1 cellular context compared by ENCODE assay signal in the genomic region with DNA sequence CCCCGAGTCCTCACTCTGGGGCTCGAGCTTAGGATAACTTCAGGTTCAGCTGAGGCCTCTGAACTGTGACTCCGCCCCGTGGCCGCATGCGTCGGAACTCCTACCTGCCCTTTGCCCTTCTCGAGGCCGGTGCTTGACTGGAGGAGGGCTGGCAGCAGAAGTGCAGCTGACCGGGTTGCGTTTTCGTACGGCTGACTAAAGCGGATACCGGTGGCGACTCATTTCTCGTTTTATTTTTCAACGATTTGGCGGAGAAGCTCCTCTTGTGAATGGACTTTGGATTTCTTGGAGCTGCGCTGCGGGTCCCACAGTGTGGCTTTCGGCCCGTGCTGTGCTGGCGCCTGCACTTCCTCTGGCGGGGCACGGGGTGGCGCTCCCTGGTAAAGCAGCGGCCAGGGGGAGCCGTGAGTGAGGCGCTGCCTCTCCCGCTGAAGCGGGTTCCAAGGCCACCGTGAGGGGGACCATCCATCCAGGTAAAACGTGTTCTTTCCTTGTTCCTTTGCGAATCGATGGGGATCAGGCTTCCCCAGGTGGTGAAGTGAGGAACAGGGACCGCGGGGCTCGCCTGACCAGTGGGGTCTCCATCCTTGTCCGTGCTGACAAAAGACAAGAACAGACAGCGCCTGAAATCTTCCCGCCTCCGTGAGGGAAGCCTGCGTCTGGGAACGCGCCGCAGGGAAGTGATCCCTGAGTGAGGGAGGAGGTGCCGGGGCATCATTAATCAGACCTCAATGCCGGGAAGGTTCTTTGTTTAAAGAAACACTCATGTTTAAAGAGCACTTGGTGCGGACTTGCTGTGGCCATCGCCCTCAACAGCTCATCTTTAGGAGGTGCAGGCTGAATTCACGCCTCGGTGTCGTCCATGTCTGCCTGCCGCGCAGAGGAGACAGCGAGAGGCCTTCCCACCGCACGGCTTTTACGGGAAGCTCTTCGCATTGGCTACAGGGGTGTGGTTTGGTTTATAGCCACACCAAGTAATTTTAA.
TF ChIP-seq lines count a peak whose summit lies in the region.

No MANE protein-coding gene starts in this region.

TF ChIP-seq in K562, 482 proteins besides CTCF, POLR2A, EP300 and RAD21 (continues in another document):
- TF ChIP-seq BHLHE40 (IDR thresholded peaks at IDR 0.05; ENCODE audit: low read length) = peak; percentile 87
- TF ChIP-seq FOXJ2 (tag; IDR thresholded peaks at IDR 0.05) = no peak
- no peak for TF ChIP-seq ILF3 (IDR thresholded peaks at IDR 0.05; ENCODE audit: borderline replicate concordance)
- no peak for TF ChIP-seq NEUROD1 (IDR thresholded peaks at IDR 0.05; ENCODE audit: borderline replicate concordance, low read depth, low read length, partially characterized antibody)
- 0 out of 2 replicates have a peak, but pooled peaks have one; percentile 20 for TF ChIP-seq CBX5 (IDR thresholded peaks at IDR 0.05; ENCODE audit: borderline replicate concordance, low read depth)
- TF ChIP-seq ZC3H8 (IDR thresholded peaks at IDR 0.05) = no peak
- TF ChIP-seq ZNF143 (CRISPR knock-in tag; IDR thresholded peaks at IDR 0.05) = no peak
- TF ChIP-seq ZNF184 (CRISPR knock-in tag; IDR thresholded peaks at IDR 0.05) = no peak
- TF ChIP-seq, protein P1, sequence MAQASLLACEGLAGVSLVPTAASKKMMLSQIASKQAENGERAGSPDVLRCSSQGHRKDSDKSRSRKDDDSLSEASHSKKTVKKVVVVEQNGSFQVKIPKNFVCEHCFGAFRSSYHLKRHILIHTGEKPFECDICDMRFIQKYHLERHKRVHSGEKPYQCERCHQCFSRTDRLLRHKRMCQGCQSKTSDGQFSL (CRISPR knock-in tag; IDR thresholded peaks at IDR 0.05) = peak; percentile 55; the same call in 1 of the 2 replicates
- TF ChIP-seq, protein P1 (tag; IDR thresholded peaks at IDR 0.05) = no peak
- TF ChIP-seq CC2D1A (IDR thresholded peaks at IDR 0.05) = peak; percentile 54; the same call in 1 of the 2 replicates
- TF ChIP-seq BCL6 (CRISPR knock-in tag; IDR thresholded peaks at IDR 0.05) = no peak
- 0 out of 2 replicates have a peak, but pooled peaks have one; percentile 21 for TF ChIP-seq MBD2 (IDR thresholded peaks at IDR 0.05; ENCODE audit: borderline replicate concordance, low read depth)
- TF ChIP-seq ATF7 (IDR thresholded peaks at IDR 0.05) = 0 out of 2 replicates have a peak, but pooled peaks have one; percentile 45
- TF ChIP-seq ZZZ3 (IDR thresholded peaks at IDR 0.05) = no peak
- TF ChIP-seq ZNF140 (CRISPR knock-in tag; IDR thresholded peaks at IDR 0.05) = no peak
- TF ChIP-seq RB1 (IDR thresholded peaks at IDR 0.05; ENCODE audit: low read depth) = peak; percentile 91; the same call in 1 of the 2 replicates
- peak; percentile 73 for TF ChIP-seq L3MBTL2 (IDR thresholded peaks at IDR 0.05)
- TF ChIP-seq ZNF12 (CRISPR knock-in tag; IDR thresholded peaks at IDR 0.05) = no peak
- no peak for TF ChIP-seq ZC3H11A (IDR thresholded peaks at IDR 0.05; ENCODE audit: low read depth, low read length)
- TF ChIP-seq STAT6 (CRISPR knock-in tag; IDR thresholded peaks at IDR 0.05) = peak; percentile 13; the same call in 1 of the 2 replicates
- no peak for TF ChIP-seq ZNF780A (CRISPR knock-in tag; IDR thresholded peaks at IDR 0.05)
- TF ChIP-seq NONO (IDR thresholded peaks at IDR 0.05; ENCODE audit: low read depth in 2 of 2, low read length in 1 of 2) = peak in 1 of 2 experiments; percentile 11; a peak in 1 of 4 replicates
- 0 out of 2 replicates have a peak, but pooled peaks have one; percentile 10 for TF ChIP-seq TCF3 (CRISPR knock-in tag; IDR thresholded peaks at IDR 0.05)
- TF ChIP-seq NR2C1 (IDR thresholded peaks at IDR 0.05) = peak; percentile 72
- TF ChIP-seq NR2C1 (tag; IDR thresholded peaks at IDR 0.05) = peak; percentile 69
- no peak for TF ChIP-seq HOXB6 (CRISPR knock-in tag; IDR thresholded peaks at IDR 0.05; ENCODE audit: borderline replicate concordance)
- TF ChIP-seq E2F6 (IDR thresholded peaks at IDR 0.05; ENCODE audit: borderline replicate concordance in 1 of 2, extremely low read depth in 1 of 2, insufficient read depth in 1 of 2, insufficient read length in 1 of 2, low read depth in 1 of 2, low read length in 1 of 2, poor library complexity in 1 of 2, severe bottlenecking in 1 of 2) = peak; percentile 21 to 58
- TF ChIP-seq CXXC5 (CRISPR knock-in tag; IDR thresholded peaks at IDR 0.05) = peak; percentile 52; the same call in 1 of the 2 replicates
- TF ChIP-seq CREB1 (IDR thresholded peaks at IDR 0.05) = no peak
- peak; percentile 39; the same call in 1 of the 2 replicates for TF ChIP-seq CREB1 (CRISPR knock-in tag; IDR thresholded peaks at IDR 0.05)
- TF ChIP-seq JUND (IDR thresholded peaks at IDR 0.05; ENCODE audit: borderline replicate concordance, low read depth, low read length) = peak; percentile 35; the same call in 1 of the 2 replicates
- no peak for TF ChIP-seq JUND (tag; IDR thresholded peaks at IDR 0.05; ENCODE audit: borderline replicate concordance, low read depth, low read length)
- TF ChIP-seq, protein P2, sequence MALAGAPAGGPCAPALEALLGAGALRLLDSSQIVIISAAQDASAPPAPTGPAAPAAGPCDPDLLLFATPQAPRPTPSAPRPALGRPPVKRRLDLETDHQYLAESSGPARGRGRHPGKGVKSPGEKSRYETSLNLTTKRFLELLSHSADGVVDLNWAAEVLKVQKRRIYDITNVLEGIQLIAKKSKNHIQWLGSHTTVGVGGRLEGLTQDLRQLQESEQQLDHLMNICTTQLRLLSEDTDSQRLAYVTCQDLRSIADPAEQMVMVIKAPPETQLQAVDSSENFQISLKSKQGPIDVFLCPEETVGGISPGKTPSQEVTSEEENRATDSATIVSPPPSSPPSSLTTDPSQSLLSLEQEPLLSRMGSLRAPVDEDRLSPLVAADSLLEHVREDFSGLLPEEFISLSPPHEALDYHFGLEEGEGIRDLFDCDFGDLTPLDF (CRISPR knock-in tag; IDR thresholded peaks at IDR 0.05) = peak; percentile 72
- peak; percentile 29 for TF ChIP-seq ZFP36 (IDR thresholded peaks at IDR 0.05; ENCODE audit: low read depth, low read length, partially characterized antibody)
- TF ChIP-seq CCNT2 (IDR thresholded peaks at IDR 0.05; ENCODE audit: borderline replicate concordance, extremely low read depth, insufficient read length, low read depth, low read length) = peak; percentile 17
- peak; percentile 39; the same call in 1 of the 2 replicates for TF ChIP-seq FOXP1 (CRISPR knock-in tag; IDR thresholded peaks at IDR 0.05)
- peak; percentile 18; the same call in 1 of the 2 replicates for TF ChIP-seq KLF16 (IDR thresholded peaks at IDR 0.05)
- TF ChIP-seq STAT5B (CRISPR knock-in tag; IDR thresholded peaks at IDR 0.05) = no peak
- peak; percentile 84 for TF ChIP-seq CTBP1 (IDR thresholded peaks at IDR 0.05; ENCODE audit: borderline replicate concordance)
- peak; percentile 28; the same call in 1 of the 2 replicates for TF ChIP-seq BCOR (IDR thresholded peaks at IDR 0.05)
- TF ChIP-seq ATF3 (IDR thresholded peaks at IDR 0.05) = no peak
- peak; percentile 28; the same call in 1 of the 2 replicates for TF ChIP-seq ATF3 (CRISPR knock-in tag; conservative IDR thresholded peaks at IDR 0.05)
- TF ChIP-seq NRF1 (conservative IDR thresholded peaks at IDR 0.05 in 1 of 2, IDR thresholded peaks at IDR 0.05 in 1 of 2) = peak; percentile 77 to 83
- TF ChIP-seq, protein P3, sequence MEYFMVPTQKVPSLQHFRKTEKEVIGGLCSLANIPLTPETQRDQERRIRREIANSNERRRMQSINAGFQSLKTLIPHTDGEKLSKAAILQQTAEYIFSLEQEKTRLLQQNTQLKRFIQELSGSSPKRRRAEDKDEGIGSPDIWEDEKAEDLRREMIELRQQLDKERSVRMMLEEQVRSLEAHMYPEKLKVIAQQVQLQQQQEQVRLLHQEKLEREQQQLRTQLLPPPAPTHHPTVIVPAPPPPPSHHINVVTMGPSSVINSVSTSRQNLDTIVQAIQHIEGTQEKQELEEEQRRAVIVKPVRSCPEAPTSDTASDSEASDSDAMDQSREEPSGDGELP (CRISPR knock-in tag; IDR thresholded peaks at IDR 0.05; ENCODE audit: borderline replicate concordance) = peak; percentile 81
- peak; percentile 60 for TF ChIP-seq RBM39 (optimal IDR thresholded peaks at IDR 0.05; ENCODE audit: low read depth, low read length)
- TF ChIP-seq, protein P4, sequence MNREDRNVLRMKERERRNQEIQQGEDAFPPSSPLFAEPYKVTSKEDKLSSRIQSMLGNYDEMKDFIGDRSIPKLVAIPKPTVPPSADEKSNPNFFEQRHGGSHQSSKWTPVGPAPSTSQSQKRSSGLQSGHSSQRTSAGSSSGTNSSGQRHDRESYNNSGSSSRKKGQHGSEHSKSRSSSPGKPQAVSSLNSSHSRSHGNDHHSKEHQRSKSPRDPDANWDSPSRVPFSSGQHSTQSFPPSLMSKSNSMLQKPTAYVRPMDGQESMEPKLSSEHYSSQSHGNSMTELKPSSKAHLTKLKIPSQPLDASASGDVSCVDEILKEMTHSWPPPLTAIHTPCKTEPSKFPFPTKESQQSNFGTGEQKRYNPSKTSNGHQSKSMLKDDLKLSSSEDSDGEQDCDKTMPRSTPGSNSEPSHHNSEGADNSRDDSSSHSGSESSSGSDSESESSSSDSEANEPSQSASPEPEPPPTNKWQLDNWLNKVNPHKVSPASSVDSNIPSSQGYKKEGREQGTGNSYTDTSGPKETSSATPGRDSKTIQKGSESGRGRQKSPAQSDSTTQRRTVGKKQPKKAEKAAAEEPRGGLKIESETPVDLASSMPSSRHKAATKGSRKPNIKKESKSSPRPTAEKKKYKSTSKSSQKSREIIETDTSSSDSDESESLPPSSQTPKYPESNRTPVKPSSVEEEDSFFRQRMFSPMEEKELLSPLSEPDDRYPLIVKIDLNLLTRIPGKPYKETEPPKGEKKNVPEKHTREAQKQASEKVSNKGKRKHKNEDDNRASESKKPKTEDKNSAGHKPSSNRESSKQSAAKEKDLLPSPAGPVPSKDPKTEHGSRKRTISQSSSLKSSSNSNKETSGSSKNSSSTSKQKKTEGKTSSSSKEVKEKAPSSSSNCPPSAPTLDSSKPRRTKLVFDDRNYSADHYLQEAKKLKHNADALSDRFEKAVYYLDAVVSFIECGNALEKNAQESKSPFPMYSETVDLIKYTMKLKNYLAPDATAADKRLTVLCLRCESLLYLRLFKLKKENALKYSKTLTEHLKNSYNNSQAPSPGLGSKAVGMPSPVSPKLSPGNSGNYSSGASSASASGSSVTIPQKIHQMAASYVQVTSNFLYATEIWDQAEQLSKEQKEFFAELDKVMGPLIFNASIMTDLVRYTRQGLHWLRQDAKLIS (CRISPR knock-in tag; IDR thresholded peaks at IDR 0.05) = no peak
- TF ChIP-seq, protein P5, sequence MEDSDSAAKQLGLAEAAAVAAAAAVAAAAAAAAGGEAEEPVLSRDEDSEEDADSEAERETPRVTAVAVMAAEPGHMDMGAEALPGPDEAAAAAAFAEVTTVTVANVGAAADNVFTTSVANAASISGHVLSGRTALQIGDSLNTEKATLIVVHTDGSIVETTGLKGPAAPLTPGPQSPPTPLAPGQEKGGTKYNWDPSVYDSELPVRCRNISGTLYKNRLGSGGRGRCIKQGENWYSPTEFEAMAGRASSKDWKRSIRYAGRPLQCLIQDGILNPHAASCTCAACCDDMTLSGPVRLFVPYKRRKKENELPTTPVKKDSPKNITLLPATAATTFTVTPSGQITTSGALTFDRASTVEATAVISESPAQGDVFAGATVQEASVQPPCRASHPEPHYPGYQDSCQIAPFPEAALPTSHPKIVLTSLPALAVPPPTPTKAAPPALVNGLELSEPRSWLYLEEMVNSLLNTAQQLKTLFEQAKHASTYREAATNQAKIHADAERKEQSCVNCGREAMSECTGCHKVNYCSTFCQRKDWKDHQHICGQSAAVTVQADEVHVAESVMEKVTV (CRISPR knock-in tag; IDR thresholded peaks at IDR 0.05) = peak; percentile 85
- TF ChIP-seq FOXP4 (CRISPR knock-in tag; IDR thresholded peaks at IDR 0.05; ENCODE audit: borderline replicate concordance) = peak; percentile 81
